1 cellular context compared by ENCODE assay signal in the genomic region with DNA sequence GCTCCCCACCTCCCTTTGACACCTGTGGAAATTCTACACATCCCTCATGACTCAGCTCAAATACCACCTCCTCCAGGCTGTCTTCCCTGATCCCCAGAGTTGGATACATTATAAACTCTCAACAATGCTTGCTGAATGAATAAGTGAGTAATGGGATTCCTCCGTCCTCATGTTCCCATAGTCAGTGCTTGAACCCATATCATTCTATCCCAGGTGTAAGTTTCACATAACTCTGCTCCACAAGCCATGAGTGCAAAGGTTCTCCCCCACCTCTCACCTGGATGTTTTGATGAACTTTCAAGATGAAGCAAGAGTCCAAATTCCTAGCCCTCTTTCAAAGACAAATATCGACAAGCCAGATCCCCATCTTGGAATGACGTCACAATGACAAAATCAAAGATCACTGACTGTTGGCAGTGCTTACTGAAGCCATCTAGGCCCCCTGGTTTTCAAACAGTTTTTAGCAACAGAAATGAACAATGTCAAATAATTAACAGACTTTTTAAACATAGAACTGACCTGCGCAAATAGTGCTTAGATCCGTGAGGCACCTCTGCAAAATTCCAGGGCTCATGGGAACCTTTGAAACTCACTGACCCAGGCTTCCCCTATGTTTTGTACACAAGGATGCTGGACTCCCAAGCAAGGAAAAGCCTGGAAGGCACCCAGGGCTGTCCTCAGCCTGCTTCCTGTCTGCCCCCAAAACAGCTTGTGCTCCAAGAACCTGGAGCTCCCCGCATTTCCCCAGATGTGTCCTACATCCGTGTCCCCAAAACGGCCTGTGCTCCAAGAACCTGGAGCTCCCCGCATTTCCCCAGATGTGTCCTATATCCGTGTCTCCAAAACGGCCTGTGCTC.
TF ChIP-seq lines count a peak whose summit lies in the region.

No MANE protein-coding gene starts in this region.

TF ChIP-seq in HepG2, 621 proteins besides CTCF, POLR2A, EP300 and RAD21 (continued from another document and continues in another):
- TF ChIP-seq HMGXB3 (CRISPR knock-in tag; IDR thresholded peaks at IDR 0.05; ENCODE audit: borderline replicate concordance), result no peak
- no peak for TF ChIP-seq NFYB (CRISPR knock-in tag; IDR thresholded peaks at IDR 0.05)
- no peak for TF ChIP-seq SRF (IDR thresholded peaks at IDR 0.05; ENCODE audit: low read depth, low read length)
- TF ChIP-seq, protein P1, sequence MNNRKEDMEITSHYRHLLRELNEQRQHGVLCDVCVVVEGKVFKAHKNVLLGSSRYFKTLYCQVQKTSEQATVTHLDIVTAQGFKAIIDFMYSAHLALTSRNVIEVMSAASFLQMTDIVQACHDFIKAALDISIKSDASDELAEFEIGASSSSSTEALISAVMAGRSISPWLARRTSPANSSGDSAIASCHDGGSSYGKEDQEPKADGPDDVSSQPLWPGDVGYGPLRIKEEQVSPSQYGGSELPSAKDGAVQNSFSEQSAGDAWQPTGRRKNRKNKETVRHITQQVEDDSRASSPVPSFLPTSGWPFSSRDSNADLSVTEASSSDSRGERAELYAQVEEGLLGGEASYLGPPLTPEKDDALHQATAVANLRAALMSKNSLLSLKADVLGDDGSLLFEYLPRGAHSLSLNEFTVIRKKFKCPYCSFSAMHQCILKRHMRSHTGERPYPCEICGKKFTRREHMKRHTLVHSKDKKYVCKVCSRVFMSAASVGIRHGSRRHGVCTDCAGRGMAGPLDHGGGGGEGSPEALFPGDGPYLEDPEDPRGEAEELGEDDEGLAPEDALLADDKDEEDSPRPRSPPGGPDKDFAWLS (CRISPR knock-in tag; IDR thresholded peaks at IDR 0.05; ENCODE audit: borderline replicate concordance), result no peak
- TF ChIP-seq TGIF2 (CRISPR knock-in tag; IDR thresholded peaks at IDR 0.05), result no peak; the same call in 1 of the 2 replicates
- TF ChIP-seq, protein P2, sequence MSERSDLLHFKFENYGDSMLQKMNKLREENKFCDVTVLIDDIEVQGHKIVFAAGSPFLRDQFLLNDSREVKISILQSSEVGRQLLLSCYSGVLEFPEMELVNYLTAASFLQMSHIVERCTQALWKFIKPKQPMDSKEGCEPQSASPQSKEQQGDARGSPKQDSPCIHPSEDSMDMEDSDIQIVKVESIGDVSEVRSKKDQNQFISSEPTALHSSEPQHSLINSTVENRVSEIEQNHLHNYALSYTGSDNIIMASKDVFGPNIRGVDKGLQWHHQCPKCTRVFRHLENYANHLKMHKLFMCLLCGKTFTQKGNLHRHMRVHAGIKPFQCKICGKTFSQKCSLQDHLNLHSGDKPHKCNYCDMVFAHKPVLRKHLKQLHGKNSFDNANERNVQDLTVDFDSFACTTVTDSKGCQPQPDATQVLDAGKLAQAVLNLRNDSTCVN (CRISPR knock-in tag; IDR thresholded peaks at IDR 0.05; ENCODE audit: borderline replicate concordance), result no peak; the same call in 1 of the 2 replicates
- TF ChIP-seq KAT8 (CRISPR knock-in tag; IDR thresholded peaks at IDR 0.05), result peak; percentile 66; the same call in 1 of the 2 replicates
- TF ChIP-seq TEF (CRISPR knock-in tag; IDR thresholded peaks at IDR 0.05), result no peak
- no peak for TF ChIP-seq MEIS2 (CRISPR knock-in tag; IDR thresholded peaks at IDR 0.05)
- TF ChIP-seq ZNF430 (CRISPR knock-in tag; IDR thresholded peaks at IDR 0.05), result no peak
- TF ChIP-seq, protein P3, sequence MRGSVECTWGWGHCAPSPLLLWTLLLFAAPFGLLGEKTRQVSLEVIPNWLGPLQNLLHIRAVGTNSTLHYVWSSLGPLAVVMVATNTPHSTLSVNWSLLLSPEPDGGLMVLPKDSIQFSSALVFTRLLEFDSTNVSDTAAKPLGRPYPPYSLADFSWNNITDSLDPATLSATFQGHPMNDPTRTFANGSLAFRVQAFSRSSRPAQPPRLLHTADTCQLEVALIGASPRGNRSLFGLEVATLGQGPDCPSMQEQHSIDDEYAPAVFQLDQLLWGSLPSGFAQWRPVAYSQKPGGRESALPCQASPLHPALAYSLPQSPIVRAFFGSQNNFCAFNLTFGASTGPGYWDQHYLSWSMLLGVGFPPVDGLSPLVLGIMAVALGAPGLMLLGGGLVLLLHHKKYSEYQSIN (CRISPR knock-in tag; IDR thresholded peaks at IDR 0.05; ENCODE audit: borderline replicate concordance), result no peak
- TF ChIP-seq, protein P4, sequence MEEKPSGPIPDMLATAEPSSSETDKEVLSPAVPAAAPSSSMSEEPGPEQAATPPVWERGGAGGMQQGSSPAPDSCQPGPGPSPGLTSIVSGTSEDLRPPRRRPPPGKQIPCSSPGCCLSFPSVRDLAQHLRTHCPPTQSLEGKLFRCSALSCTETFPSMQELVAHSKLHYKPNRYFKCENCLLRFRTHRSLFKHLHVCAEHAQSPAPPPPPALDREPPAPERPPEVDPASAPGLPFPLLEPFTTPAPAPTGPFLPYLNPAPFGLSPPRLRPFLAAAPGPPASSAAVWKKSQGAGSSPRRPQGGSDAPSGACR (CRISPR knock-in tag; IDR thresholded peaks at IDR 0.05), result peak; percentile 78; the same call in 1 of the 2 replicates
- TF ChIP-seq FOXO1 (CRISPR knock-in tag; IDR thresholded peaks at IDR 0.05), result peak; percentile 95
- no peak for TF ChIP-seq ZNF20 (CRISPR knock-in tag; IDR thresholded peaks at IDR 0.05)
- TF ChIP-seq, protein P5, sequence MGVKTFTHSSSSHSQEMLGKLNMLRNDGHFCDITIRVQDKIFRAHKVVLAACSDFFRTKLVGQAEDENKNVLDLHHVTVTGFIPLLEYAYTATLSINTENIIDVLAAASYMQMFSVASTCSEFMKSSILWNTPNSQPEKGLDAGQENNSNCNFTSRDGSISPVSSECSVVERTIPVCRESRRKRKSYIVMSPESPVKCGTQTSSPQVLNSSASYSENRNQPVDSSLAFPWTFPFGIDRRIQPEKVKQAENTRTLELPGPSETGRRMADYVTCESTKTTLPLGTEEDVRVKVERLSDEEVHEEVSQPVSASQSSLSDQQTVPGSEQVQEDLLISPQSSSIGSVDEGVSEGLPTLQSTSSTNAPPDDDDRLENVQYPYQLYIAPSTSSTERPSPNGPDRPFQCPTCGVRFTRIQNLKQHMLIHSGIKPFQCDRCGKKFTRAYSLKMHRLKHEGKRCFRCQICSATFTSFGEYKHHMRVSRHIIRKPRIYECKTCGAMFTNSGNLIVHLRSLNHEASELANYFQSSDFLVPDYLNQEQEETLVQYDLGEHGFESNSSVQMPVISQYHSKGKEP (CRISPR knock-in tag; IDR thresholded peaks at IDR 0.05), result no peak
- no peak for TF ChIP-seq RARG (CRISPR knock-in tag; IDR thresholded peaks at IDR 0.05; ENCODE audit: low read depth)
- no peak for TF ChIP-seq ZNF720 (CRISPR knock-in tag; IDR thresholded peaks at IDR 0.05)
- TF ChIP-seq ZNF710 (CRISPR knock-in tag; IDR thresholded peaks at IDR 0.05; ENCODE audit: borderline replicate concordance), result peak; percentile 71; the same call in 1 of the 2 replicates
- peak; percentile 97 for TF ChIP-seq HNF4G (IDR thresholded peaks at IDR 0.05; ENCODE audit: borderline replicate concordance, low read depth, low read length)
- peak; percentile 98 for TF ChIP-seq HNF4G (CRISPR knock-in tag; IDR thresholded peaks at IDR 0.05; ENCODE audit: borderline replicate concordance, low read depth)
- no peak for TF ChIP-seq IKZF1 (IDR thresholded peaks at IDR 0.05)
- no peak for TF ChIP-seq ZNF337 (CRISPR knock-in tag; IDR thresholded peaks at IDR 0.05; ENCODE audit: borderline replicate concordance, low read depth)
- TF ChIP-seq ZNF562 (CRISPR knock-in tag; IDR thresholded peaks at IDR 0.05; ENCODE audit: borderline replicate concordance), result no peak
- TF ChIP-seq NFAT5 (CRISPR knock-in tag; IDR thresholded peaks at IDR 0.05), result no peak
- TF ChIP-seq AGO2 (optimal IDR thresholded peaks at IDR 0.05; ENCODE audit: low read depth, low read length), result no peak
- TF ChIP-seq CBFB (CRISPR knock-in tag; IDR thresholded peaks at IDR 0.05), result no peak
- TF ChIP-seq TIGD3 (CRISPR knock-in tag; IDR thresholded peaks at IDR 0.05; ENCODE audit: borderline replicate concordance), result no peak
- TF ChIP-seq BORCS8-MEF2B (CRISPR knock-in tag; IDR thresholded peaks at IDR 0.05), result no peak
- TF ChIP-seq EZH2 (conservative IDR thresholded peaks at IDR 0.05; ENCODE audit: low read depth, low read length), result no peak
- TF ChIP-seq ZNF17 (CRISPR knock-in tag; IDR thresholded peaks at IDR 0.05), result no peak
- TF ChIP-seq GZF1 (CRISPR knock-in tag; IDR thresholded peaks at IDR 0.05), result no peak
- no peak for TF ChIP-seq GATAD1 (CRISPR knock-in tag; IDR thresholded peaks at IDR 0.05)
- TF ChIP-seq ARHGAP35 (CRISPR knock-in tag; IDR thresholded peaks at IDR 0.05; ENCODE audit: borderline replicate concordance), result no peak
